12 cellular contexts compared by ENCODE assay signal in the genomic region with DNA sequence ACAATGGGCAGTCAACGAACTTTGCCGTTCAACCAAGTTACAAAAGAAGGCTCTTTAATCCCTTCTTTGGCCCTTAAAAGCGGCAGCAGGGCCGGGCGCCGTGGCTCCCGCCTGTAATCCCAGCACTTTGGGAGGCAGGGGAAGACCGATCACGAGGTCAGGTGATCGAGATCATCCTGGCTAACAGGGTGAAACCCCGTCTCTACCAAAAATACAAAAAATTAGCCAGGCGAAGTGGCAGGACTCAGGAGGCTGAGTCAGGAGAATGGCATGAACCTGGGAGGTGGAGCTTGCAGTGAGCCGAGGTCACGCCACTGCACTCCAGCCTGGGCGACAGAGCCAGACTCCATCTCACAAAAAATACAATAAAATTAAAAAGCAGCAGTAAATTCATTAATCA. TPM values are rescaled to one million over a fixed set of nuclear protein-coding genes. Genes with fewer than 3 reads are reported as not detected.
"Had no signal": no experiment of that assay in that cellular context is flagged by ENCODE, and none has a peak within 500 bp of the region (broad histone marks: within the 10 kb centered on the region; RNA-seq: fewer than 3 reads in every experiment).

No MANE protein-coding gene starts in this region.

RNA-seq across cellular contexts. Expression of a gene that starts 0.6 kb away (rescaled TPM):
- total RNA-seq: aorta, dermis microvascular lymphatic vessel endothelial cell, hepatocyte, kidney epithelial cell, left ventricle myocardium superior, mesenteric fat pad, osteocyte, psoas muscle, sciatic nerve, spleen, suprapubic skin had no signal
- polyA plus RNA-seq: aorta, esophagus, hepatocyte, psoas muscle, spleen had no signal
